ENCODE assay signal across 22 cellular contexts in the genomic region with DNA sequence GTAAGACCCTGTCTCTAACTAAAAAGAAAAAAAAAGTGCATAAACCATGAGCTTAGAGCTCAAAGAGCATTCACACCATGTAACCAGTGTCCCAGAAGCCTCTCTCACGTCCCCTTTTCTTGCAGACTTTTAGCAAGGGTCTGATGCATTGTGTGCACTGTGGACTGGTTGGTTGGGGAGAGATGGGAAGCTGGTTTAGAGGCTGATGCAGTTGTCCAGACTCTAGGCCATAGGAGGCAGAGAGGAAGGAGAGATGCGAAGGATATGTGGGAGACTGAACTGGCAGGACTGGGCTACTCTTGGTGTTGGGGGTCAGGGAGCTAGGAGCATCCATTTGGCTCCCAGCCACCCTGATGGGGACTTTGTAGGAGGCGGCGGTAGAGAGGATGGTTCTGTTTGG. TPM values are rescaled to one million over a fixed set of nuclear protein-coding genes. Genes with fewer than 3 reads are reported as not detected.
"Had no signal": no experiment of that assay in that cellular context is flagged by ENCODE, and none has a peak within 500 bp of the region (broad histone marks: within the 10 kb centered on the region; RNA-seq: fewer than 3 reads in every experiment).

No MANE protein-coding gene starts in this region.

- H3K4me1 ChIP-seq: ascending aorta, body of pancreas had no signal

- H3K36me3 ChIP-seq: ascending aorta had no signal

- DNase-seq: activated CD4-positive, alpha-beta memory T cell treated with anti-CD3 and anti-CD28 coated beads, Interleukin-2, amount 10 ng/mL, durations not matched to agents 7 days and 5 days; activated CD4-positive, alpha-beta T cell treated with anti-CD3 and anti-CD28 coated beads for 36 hours; activated CD4-positive, alpha-beta T cell treated with anti-CD3 and anti-CD28 coated beads, Interleukin-2, amount 50 U/mL, for 1 hour; activated effector memory CD4-positive, alpha-beta T cell treated with Interleukin-2 at 50 U/mL for 16 hours; activated naive CD4-positive, alpha-beta T cell; activated T-cell treated with anti-CD3 and anti-CD28 coated beads, Interleukin-2, amount 50 U/mL, for 24 hours; body of pancreas; central memory CD4-positive, alpha-beta T cell; NCI-H1092; NCI-H1417 treated with DMSO at 0.1 percent for 48 hours; NCI-H1694 treated with DMSO at 0.1 percent for 48 hours; NCI-H2029 treated with DMSO at 0.1 percent for 48 hours; NCI-H510A treated with DMSO at 0.1 percent for 48 hours; T-cell; T-helper 2 cell; T1000 had no signal

- H3K9me3 ChIP-seq: ascending aorta, body of pancreas had no signal

- H3K9me3 Mint-ChIP-seq: activated CD4-positive, alpha-beta memory T cell treated with anti-CD3 and anti-CD28 coated beads, Interleukin-2, amount 10 ng/mL, durations not matched to agents 7 days and 5 days; activated naive CD4-positive, alpha-beta T cell treated with anti-CD3 and anti-CD28 coated beads, Interleukin-2, amount 50 U/mL, for 24 hours; activated T-cell treated with anti-CD3 and anti-CD28 coated beads, Interleukin-2, amount 50 U/mL, for 24 hours; activated T-helper 1 cell treated with anti-CD3 and anti-CD28 coated beads, Interleukin-12 subunit alpha, Interleukin-12 subunit beta, Interleukin-2, Interleukin-4 antibody, amounts not matched to agents 30 ng/mL and 10 ng/mL and 1 ng/mL, durations not matched to agents 14 hours and 24 hours and 36 hours; T-cell had no signal

- H3K4me2 ChIP-seq: KMS-11 had no signal

- H3K27ac ChIP-seq: ascending aorta, body of pancreas, KMS-11, SK-N-MC had no signal

- H3K27me3 ChIP-seq: ascending aorta, body of pancreas had no signal

- ATAC-seq: activated CD4-positive, alpha-beta T cell treated with anti-CD3 and anti-CD28 coated beads for 36 hours; body of pancreas; Right ventricle myocardium inferior; T-cell had no signal

- H3K36me3 Mint-ChIP-seq: activated naive CD4-positive, alpha-beta T cell treated with anti-CD3 and anti-CD28 coated beads, Interleukin-2, amount 50 U/mL, for 24 hours; T-cell had no signal

- H3K4me3 Mint-ChIP-seq: activated CD4-positive, alpha-beta memory T cell treated with anti-CD3 and anti-CD28 coated beads, Interleukin-2, amount 10 ng/mL, durations not matched to agents 7 days and 5 days; activated CD4-positive, alpha-beta T cell treated with anti-CD3 and anti-CD28 coated beads for 36 hours; activated naive CD4-positive, alpha-beta T cell treated with anti-CD3 and anti-CD28 coated beads, Interleukin-2, amount 50 U/mL, for 24 hours; activated T-cell treated with anti-CD3 and anti-CD28 coated beads, Interleukin-2, amount 50 U/mL, for 24 hours; activated T-helper 1 cell treated with anti-CD3 and anti-CD28 coated beads, Interleukin-12 subunit alpha, Interleukin-12 subunit beta, Interleukin-2, Interleukin-4 antibody, amounts not matched to agents 30 ng/mL and 10 ng/mL and 1 ng/mL, durations not matched to agents 14 hours and 24 hours and 36 hours; T-cell had no signal

- H3K27ac Mint-ChIP-seq: activated CD4-positive, alpha-beta memory T cell treated with anti-CD3 and anti-CD28 coated beads, Interleukin-2, amount 10 ng/mL, durations not matched to agents 7 days and 5 days; activated CD4-positive, alpha-beta T cell treated with anti-CD3 and anti-CD28 coated beads for 36 hours; activated naive CD4-positive, alpha-beta T cell treated with anti-CD3 and anti-CD28 coated beads, Interleukin-2, amount 50 U/mL, for 24 hours; activated T-cell treated with anti-CD3 and anti-CD28 coated beads, Interleukin-2, amount 50 U/mL, for 24 hours; activated T-helper 1 cell treated with anti-CD3 and anti-CD28 coated beads, Interleukin-12 subunit alpha, Interleukin-12 subunit beta, Interleukin-2, Interleukin-4 antibody, amounts not matched to agents 30 ng/mL and 10 ng/mL and 1 ng/mL, durations not matched to agents 14 hours and 24 hours and 36 hours; T-cell had no signal

- H3K4me3 ChIP-seq: ascending aorta, body of pancreas, SK-N-MC had no signal

- H3K27me3 Mint-ChIP-seq: activated CD4-positive, alpha-beta T cell treated with anti-CD3 and anti-CD28 coated beads for 36 hours; activated naive CD4-positive, alpha-beta T cell treated with anti-CD3 and anti-CD28 coated beads, Interleukin-2, amount 50 U/mL, for 24 hours; activated T-cell treated with anti-CD3 and anti-CD28 coated beads, Interleukin-2, amount 50 U/mL, for 24 hours; T-cell had no signal

RNA-seq across cellular contexts. Expression of gene SSC4D, which starts 1.8 kb away (rescaled TPM):
- total RNA-seq: ascending aorta had no signal
